In the genomic region with DNA sequence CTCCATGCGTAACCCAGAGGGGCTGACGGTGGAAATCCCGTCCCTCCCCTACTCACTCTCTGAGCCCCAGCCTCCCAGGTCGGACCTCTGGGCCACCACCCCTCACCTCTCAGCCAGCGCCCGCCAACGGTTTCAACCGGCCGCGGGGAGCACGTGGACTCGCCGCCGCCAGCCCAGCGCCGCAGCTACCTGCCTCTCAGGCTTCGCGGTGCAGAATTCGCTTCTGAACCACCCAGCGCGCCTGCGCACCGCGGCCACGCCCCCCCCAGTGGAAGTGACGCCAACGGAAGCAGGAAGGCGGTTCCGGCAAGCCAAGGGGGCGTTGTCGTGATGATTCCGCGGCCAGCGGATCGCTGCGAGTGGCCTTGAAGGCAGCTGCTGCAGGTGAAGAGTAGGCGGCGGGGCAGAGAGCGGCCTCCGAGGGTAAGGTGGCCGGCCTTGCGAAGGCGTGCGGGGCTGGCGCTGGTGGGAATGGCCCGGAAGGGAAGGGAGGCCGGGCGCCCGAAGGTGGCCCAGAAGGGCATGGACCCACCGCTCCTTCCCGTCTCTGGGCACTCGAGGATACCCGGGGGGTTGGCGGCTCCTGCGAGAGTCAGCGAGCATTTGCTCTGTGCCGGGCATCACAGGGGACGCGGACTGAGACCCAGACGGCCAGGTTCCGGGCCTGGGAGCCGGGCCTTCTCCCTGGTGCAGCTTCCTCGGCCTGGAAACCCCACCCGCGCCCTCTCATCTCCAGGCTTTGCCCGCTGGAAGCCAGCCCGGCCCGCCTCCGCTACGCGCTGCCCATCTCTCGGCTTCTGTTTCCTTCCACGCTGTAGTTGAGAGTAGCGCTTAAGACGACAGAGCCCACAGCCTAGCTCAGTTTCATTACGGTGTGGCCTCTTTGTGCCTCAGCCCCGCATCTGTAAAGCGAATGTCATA, we compare ENCODE assay signal across 1 cellular context.
TF ChIP-seq lines count a peak whose summit lies in the region.

A gene with protein sequence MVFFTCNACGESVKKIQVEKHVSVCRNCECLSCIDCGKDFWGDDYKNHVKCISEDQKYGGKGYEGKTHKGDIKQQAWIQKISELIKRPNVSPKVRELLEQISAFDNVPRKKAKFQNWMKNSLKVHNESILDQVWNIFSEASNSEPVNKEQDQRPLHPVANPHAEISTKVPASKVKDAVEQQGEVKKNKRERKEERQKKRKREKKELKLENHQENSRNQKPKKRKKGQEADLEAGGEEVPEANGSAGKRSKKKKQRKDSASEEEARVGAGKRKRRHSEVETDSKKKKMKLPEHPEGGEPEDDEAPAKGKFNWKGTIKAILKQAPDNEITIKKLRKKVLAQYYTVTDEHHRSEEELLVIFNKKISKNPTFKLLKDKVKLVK (minus strand): TSS at position 225 of the 921 bp plus-strand sequence. CDS start 6,412 bp downstream, outside the sequence.
A gene with protein sequence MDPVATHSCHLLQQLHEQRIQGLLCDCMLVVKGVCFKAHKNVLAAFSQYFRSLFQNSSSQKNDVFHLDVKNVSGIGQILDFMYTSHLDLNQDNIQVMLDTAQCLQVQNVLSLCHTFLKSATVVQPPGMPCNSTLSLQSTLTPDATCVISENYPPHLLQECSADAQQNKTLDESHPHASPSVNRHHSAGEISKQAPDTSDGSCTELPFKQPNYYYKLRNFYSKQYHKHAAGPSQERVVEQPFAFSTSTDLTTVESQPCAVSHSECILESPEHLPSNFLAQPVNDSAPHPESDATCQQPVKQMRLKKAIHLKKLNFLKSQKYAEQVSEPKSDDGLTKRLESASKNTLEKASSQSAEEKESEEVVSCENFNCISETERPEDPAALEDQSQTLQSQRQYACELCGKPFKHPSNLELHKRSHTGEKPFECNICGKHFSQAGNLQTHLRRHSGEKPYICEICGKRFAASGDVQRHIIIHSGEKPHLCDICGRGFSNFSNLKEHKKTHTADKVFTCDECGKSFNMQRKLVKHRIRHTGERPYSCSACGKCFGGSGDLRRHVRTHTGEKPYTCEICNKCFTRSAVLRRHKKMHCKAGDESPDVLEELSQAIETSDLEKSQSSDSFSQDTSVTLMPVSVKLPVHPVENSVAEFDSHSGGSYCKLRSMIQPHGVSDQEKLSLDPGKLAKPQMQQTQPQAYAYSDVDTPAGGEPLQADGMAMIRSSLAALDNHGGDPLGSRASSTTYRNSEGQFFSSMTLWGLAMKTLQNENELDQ (plus strand): TSS at position 322 of the 921 bp plus-strand sequence. CDS start 9,695 bp downstream, outside the sequence.

TF ChIP-seq in K562, 482 proteins besides CTCF, POLR2A, EP300 and RAD21 (continued from another document and continues in another):
- TF ChIP-seq, protein P1, sequence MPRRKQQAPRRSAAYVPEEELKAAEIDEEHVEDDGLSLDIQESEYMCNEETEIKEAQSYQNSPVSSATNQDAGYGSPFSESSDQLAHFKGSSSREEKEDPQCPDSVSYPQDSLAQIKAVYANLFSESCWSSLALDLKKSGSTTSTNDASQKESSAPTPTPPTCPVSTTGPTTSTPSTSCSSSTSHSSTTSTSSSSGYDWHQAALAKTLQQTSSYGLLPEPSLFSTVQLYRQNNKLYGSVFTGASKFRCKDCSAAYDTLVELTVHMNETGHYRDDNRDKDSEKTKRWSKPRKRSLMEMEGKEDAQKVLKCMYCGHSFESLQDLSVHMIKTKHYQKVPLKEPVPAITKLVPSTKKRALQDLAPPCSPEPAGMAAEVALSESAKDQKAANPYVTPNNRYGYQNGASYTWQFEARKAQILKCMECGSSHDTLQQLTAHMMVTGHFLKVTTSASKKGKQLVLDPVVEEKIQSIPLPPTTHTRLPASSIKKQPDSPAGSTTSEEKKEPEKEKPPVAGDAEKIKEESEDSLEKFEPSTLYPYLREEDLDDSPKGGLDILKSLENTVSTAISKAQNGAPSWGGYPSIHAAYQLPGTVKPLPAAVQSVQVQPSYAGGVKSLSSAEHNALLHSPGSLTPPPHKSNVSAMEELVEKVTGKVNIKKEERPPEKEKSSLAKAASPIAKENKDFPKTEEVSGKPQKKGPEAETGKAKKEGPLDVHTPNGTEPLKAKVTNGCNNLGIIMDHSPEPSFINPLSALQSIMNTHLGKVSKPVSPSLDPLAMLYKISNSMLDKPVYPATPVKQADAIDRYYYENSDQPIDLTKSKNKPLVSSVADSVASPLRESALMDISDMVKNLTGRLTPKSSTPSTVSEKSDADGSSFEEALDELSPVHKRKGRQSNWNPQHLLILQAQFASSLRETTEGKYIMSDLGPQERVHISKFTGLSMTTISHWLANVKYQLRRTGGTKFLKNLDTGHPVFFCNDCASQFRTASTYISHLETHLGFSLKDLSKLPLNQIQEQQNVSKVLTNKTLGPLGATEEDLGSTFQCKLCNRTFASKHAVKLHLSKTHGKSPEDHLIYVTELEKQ (CRISPR knock-in tag; IDR thresholded peaks at IDR 0.05): no peak
- TF ChIP-seq TEAD4 (IDR thresholded peaks at IDR 0.05; ENCODE audit: low read length): no peak
- TF ChIP-seq TEAD4 (CRISPR knock-in tag; IDR thresholded peaks at IDR 0.05; ENCODE audit: borderline replicate concordance): no peak
- no peak for TF ChIP-seq ZNF133 (CRISPR knock-in tag; IDR thresholded peaks at IDR 0.05)
- TF ChIP-seq, protein P2, sequence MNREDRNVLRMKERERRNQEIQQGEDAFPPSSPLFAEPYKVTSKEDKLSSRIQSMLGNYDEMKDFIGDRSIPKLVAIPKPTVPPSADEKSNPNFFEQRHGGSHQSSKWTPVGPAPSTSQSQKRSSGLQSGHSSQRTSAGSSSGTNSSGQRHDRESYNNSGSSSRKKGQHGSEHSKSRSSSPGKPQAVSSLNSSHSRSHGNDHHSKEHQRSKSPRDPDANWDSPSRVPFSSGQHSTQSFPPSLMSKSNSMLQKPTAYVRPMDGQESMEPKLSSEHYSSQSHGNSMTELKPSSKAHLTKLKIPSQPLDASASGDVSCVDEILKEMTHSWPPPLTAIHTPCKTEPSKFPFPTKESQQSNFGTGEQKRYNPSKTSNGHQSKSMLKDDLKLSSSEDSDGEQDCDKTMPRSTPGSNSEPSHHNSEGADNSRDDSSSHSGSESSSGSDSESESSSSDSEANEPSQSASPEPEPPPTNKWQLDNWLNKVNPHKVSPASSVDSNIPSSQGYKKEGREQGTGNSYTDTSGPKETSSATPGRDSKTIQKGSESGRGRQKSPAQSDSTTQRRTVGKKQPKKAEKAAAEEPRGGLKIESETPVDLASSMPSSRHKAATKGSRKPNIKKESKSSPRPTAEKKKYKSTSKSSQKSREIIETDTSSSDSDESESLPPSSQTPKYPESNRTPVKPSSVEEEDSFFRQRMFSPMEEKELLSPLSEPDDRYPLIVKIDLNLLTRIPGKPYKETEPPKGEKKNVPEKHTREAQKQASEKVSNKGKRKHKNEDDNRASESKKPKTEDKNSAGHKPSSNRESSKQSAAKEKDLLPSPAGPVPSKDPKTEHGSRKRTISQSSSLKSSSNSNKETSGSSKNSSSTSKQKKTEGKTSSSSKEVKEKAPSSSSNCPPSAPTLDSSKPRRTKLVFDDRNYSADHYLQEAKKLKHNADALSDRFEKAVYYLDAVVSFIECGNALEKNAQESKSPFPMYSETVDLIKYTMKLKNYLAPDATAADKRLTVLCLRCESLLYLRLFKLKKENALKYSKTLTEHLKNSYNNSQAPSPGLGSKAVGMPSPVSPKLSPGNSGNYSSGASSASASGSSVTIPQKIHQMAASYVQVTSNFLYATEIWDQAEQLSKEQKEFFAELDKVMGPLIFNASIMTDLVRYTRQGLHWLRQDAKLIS (CRISPR knock-in tag; IDR thresholded peaks at IDR 0.05): no peak
- no peak for TF ChIP-seq FUS (optimal IDR thresholded peaks at IDR 0.05; ENCODE audit: low read depth, low read length)
- peak; percentile 94 for TF ChIP-seq POLR2G (IDR thresholded peaks at IDR 0.05; ENCODE audit: low read depth, low read length)
- TF ChIP-seq ZNF274 (IDR thresholded peaks at IDR 0.05; ENCODE audit: borderline replicate concordance, low read depth, low read length): no peak
- no peak for TF ChIP-seq SAFB (IDR thresholded peaks at IDR 0.05; ENCODE audit: borderline replicate concordance, low read depth, low read length)
- TF ChIP-seq, protein P3, sequence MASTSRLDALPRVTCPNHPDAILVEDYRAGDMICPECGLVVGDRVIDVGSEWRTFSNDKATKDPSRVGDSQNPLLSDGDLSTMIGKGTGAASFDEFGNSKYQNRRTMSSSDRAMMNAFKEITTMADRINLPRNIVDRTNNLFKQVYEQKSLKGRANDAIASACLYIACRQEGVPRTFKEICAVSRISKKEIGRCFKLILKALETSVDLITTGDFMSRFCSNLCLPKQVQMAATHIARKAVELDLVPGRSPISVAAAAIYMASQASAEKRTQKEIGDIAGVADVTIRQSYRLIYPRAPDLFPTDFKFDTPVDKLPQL (IDR thresholded peaks at IDR 0.05; ENCODE audit: extremely low read depth, insufficient read length): no peak
- TF ChIP-seq TBP (optimal IDR thresholded peaks at IDR 0.05; ENCODE audit: low read depth, low read length): peak; percentile 52
- TF ChIP-seq, protein P4, sequence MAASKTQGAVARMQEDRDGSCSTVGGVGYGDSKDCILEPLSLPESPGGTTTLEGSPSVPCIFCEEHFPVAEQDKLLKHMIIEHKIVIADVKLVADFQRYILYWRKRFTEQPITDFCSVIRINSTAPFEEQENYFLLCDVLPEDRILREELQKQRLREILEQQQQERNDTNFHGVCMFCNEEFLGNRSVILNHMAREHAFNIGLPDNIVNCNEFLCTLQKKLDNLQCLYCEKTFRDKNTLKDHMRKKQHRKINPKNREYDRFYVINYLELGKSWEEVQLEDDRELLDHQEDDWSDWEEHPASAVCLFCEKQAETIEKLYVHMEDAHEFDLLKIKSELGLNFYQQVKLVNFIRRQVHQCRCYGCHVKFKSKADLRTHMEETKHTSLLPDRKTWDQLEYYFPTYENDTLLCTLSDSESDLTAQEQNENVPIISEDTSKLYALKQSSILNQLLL (CRISPR knock-in tag; IDR thresholded peaks at IDR 0.05; ENCODE audit: borderline replicate concordance): no peak
- TF ChIP-seq, protein P5, sequence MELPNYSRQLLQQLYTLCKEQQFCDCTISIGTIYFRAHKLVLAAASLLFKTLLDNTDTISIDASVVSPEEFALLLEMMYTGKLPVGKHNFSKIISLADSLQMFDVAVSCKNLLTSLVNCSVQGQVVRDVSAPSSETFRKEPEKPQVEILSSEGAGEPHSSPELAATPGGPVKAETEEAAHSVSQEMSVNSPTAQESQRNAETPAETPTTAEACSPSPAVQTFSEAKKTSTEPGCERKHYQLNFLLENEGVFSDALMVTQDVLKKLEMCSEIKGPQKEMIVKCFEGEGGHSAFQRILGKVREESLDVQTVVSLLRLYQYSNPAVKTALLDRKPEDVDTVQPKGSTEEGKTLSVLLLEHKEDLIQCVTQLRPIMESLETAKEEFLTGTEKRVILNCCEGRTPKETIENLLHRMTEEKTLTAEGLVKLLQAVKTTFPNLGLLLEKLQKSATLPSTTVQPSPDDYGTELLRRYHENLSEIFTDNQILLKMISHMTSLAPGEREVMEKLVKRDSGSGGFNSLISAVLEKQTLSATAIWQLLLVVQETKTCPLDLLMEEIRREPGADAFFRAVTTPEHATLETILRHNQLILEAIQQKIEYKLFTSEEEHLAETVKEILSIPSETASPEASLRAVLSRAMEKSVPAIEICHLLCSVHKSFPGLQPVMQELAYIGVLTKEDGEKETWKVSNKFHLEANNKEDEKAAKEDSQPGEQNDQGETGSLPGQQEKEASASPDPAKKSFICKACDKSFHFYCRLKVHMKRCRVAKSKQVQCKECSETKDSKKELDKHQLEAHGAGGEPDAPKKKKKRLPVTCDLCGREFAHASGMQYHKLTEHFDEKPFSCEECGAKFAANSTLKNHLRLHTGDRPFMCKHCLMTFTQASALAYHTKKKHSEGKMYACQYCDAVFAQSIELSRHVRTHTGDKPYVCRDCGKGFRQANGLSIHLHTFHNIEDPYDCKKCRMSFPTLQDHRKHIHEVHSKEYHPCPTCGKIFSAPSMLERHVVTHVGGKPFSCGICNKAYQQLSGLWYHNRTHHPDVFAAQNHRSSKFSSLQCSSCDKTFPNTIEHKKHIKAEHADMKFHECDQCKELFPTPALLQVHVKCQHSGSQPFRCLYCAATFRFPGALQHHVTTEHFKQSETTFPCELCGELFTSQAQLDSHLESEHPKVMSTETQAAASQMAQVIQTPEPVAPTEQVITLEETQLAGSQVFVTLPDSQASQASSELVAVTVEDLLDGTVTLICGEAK (IDR thresholded peaks at IDR 0.05): peak; percentile 93
- TF ChIP-seq, protein P5 (CRISPR knock-in tag; IDR thresholded peaks at IDR 0.05): no peak
